8 cellular contexts compared by ENCODE assay signal in the genomic region with DNA sequence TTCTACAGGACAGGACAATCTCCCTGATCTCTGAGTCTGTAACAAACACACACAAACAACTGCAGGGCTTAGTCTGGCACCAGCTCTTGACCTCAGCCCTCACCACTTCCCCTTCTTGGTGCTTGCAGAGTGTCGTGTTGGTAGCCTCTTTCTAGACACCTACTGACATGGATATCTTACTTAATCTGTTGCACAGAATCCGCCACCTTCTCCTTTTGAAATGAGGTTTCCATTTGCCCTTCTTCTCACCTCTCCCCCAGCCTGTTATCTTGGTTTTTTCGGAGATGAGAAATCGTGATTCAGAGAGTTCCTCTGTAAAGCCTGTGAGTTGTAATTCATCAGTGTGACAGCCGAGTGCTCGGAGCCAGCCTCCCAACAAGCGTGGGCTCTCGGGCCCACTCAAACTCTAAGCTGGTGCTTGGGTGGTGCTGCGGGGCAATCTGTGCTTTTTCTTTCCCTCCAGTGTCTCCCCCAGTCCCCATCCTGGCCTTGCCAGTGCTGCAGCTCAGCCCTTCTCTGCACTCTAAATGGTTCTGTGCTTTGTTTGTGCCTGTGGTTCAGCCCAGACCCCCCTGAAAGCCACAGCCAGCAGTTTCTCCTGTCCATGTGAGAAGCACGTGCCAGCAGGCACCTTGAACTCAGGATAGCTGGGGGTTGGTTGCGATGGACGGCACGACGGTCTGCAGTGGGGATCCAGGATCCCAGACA. TPM values are rescaled to one million over a fixed set of nuclear protein-coding genes. Genes with fewer than 3 reads are reported as not detected.
DNase-seq lines count a peak whose midpoint lies in the region; TF ChIP-seq lines count a peak whose summit lies in the region.

No MANE protein-coding gene starts in this region.

- H3K79me2 ChIP-seq in parathyroid adenoma = no peaks in the 10 kb centered on the region

- no peak overlapping the region for H3K9ac ChIP-seq in parathyroid adenoma

- H3K4me1 Mint-ChIP-seq in activated T-cell treated with anti-CD3 and anti-CD28 coated beads, Interleukin-2, amount 50 U/mL, for 24 hours (ENCODE audit: low read depth) = peaks cover 59% of the 10 kb centered on the region

- H3K27me3 ChIP-seq in parathyroid adenoma (ENCODE audit: control insufficient read depth, insufficient read depth, low read length) (no peaks in the 10 kb centered on the region), thyroid gland (no peaks in the 10 kb centered on the region)

- intact Hi-C loops in thyroid gland (cut with DNase I) = no loop called here

- POLR2A ChIA-PET in HEK293 (lab: Yijun Ruan, JAX) = interaction anchor here (0.7 to 1.9 kb wide), 2 partner anchors 28 to 71 kb away, joined by 3 to 6 read pairs; a partner anchor contains a TSS

- peak overlapping the region; percentile 75 for H2AFZ ChIP-seq in parathyroid adenoma

- no peak for TF ChIP-seq CTCF in HEK293 (tag by site-specific recombination; IDR thresholded peaks at IDR 0.05)
- TF ChIP-seq CTCF in foreskin fibroblast (IDR thresholded peaks at IDR 0.05; ENCODE audit: low read depth, low read length) = no peak
- no peak for TF ChIP-seq CTCF in parathyroid adenoma (IDR thresholded peaks at IDR 0.05)
- no peak for TF ChIP-seq CTCF in thyroid gland (IDR thresholded peaks at IDR 0.05)

- CTCF ChIA-PET in HEK293 (lab: Yijun Ruan, JAX) = interaction anchor here (0.7 to 4.3 kb wide), 11 partner anchors 9 to 1260 kb away, joined by 3 to 23 read pairs (median 5); no protein-coding TSS in a partner anchor

- H3K9me3 Mint-ChIP-seq in activated T-cell treated with anti-CD3 and anti-CD28 coated beads, Interleukin-2, amount 50 U/mL, for 24 hours = no peaks in the 10 kb centered on the region

- peak; percentile 53 for DNase-seq in EL
- DNase-seq in NOMO-1 treated with dmso at 0.1 percent for 144 hours (lab: John Stamatoyannopoulos, UW; ENCODE audit: unreplicated experiment) = peak; percentile 96
- DNase-seq in activated T-cell treated with anti-CD3 and anti-CD28 coated beads, Interleukin-2, amount 50 U/mL, for 24 hours = peak; percentile 74
- DNase-seq in foreskin fibroblast = peak; percentile 18 to 55
- peak; percentile 18 to 21 for DNase-seq in thyroid gland
- DNase-seq in NCI-H1092 (lab: John Stamatoyannopoulos, UW) = no peak

- peak overlapping the region; percentile 64 for H3K4me3 Mint-ChIP-seq in activated T-cell treated with anti-CD3 and anti-CD28 coated beads, Interleukin-2, amount 50 U/mL, for 24 hours

- TF ChIP-seq POLR2A in thyroid gland (IDR thresholded peaks at IDR 0.05) = no peak

- H3K27ac ChIP-seq in HEK293 (ENCODE audit: extremely low read depth, low read depth, low read length) (no peak overlapping the region; the same call in 1 of the 2 replicates), parathyroid adenoma (peak overlapping the region; percentile 4), thyroid gland (peak overlapping the region in 1 of 3 donors; percentile 6)

- H3K27me3 Mint-ChIP-seq in activated T-cell treated with anti-CD3 and anti-CD28 coated beads, Interleukin-2, amount 50 U/mL, for 24 hours = no peaks in the 10 kb centered on the region

- H3K36me3 ChIP-seq in HEK293 (ENCODE audit: control insufficient read depth in 2 of 2, insufficient read depth in 1 of 2, low read length in 2 of 2) (no peaks in the 10 kb centered on the region), parathyroid adenoma (ENCODE audit: control insufficient read depth, insufficient read depth, low read length) (no peaks in the 10 kb centered on the region), thyroid gland (no peaks in the 10 kb centered on the region)

- 55 to 79% methylated on average over 11 to 14 of the region's 14 CpGs for WGBS in thyroid gland, 2 donors

- H3K36me3 Mint-ChIP-seq in activated T-cell treated with anti-CD3 and anti-CD28 coated beads, Interleukin-2, amount 50 U/mL, for 24 hours (ENCODE audit: low read depth) = peaks cover 11% of the 10 kb centered on the region

- H3K4me3 ChIP-seq in HEK293 (ENCODE audit: low read depth, low read length) (no peak overlapping the region), foreskin fibroblast (ENCODE audit: low read depth in 1 of 2, low read length in 2 of 2) (peak overlapping the region; percentile 24 to 49), parathyroid adenoma (ENCODE audit: low read depth, low read length) (peak overlapping the region; percentile 15), thyroid gland (replicated peaks in 1 of 3) (no peak overlapping the region)

- H3K4me1 ChIP-seq in HEK293 (ENCODE audit: control insufficient read depth, insufficient read depth, low read length) = peaks cover 4% of the 10 kb centered on the region
- H3K4me1 ChIP-seq in parathyroid adenoma = peaks cover 10% of the 10 kb centered on the region
- peaks cover 8 to 20% of the 10 kb centered on the region in 2 donors for H3K4me1 ChIP-seq in thyroid gland

- peak overlapping the region; percentile 64 for H3K4me2 ChIP-seq in parathyroid adenoma (ENCODE audit: low read length)

- H3K9me3 ChIP-seq in HEK293 (ENCODE audit: control insufficient read depth, insufficient read depth, low read depth, low read length) (no peaks in the 10 kb centered on the region), parathyroid adenoma (ENCODE audit: control insufficient read depth, low read length) (no peaks in the 10 kb centered on the region), thyroid gland (no peaks in the 10 kb centered on the region)

- peak overlapping the region; percentile 93 for H3K27ac Mint-ChIP-seq in activated T-cell treated with anti-CD3 and anti-CD28 coated beads, Interleukin-2, amount 50 U/mL, for 24 hours

TF ChIP-seq in HEK293, 187 proteins besides CTCF, POLR2A, EP300 and RAD21 (continues in another document):
- TF ChIP-seq, protein P1, sequence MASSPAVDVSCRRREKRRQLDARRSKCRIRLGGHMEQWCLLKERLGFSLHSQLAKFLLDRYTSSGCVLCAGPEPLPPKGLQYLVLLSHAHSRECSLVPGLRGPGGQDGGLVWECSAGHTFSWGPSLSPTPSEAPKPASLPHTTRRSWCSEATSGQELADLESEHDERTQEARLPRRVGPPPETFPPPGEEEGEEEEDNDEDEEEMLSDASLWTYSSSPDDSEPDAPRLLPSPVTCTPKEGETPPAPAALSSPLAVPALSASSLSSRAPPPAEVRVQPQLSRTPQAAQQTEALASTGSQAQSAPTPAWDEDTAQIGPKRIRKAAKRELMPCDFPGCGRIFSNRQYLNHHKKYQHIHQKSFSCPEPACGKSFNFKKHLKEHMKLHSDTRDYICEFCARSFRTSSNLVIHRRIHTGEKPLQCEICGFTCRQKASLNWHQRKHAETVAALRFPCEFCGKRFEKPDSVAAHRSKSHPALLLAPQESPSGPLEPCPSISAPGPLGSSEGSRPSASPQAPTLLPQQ (tag by site-specific recombination; IDR thresholded peaks at IDR 0.05) = 0 out of 2 replicates have a peak, but pooled peaks have one; percentile 15
- TF ChIP-seq ZFHX2 (tag by site-specific recombination; conservative IDR thresholded peaks at IDR 0.05) (peak; percentile 85), EGR2 (tag by site-specific recombination; IDR thresholded peaks at IDR 0.05; ENCODE audit: low read depth) (peak; percentile 78), GLIS1 (tag by site-specific recombination; IDR thresholded peaks at IDR 0.05) (peak; percentile 44)
- TF ChIP-seq, protein P2, sequence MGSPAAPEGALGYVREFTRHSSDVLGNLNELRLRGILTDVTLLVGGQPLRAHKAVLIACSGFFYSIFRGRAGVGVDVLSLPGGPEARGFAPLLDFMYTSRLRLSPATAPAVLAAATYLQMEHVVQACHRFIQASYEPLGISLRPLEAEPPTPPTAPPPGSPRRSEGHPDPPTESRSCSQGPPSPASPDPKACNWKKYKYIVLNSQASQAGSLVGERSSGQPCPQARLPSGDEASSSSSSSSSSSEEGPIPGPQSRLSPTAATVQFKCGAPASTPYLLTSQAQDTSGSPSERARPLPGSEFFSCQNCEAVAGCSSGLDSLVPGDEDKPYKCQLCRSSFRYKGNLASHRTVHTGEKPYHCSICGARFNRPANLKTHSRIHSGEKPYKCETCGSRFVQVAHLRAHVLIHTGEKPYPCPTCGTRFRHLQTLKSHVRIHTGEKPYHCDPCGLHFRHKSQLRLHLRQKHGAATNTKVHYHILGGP (tag by site-specific recombination; IDR thresholded peaks at IDR 0.05) = no peak
- TF ChIP-seq, protein P3, sequence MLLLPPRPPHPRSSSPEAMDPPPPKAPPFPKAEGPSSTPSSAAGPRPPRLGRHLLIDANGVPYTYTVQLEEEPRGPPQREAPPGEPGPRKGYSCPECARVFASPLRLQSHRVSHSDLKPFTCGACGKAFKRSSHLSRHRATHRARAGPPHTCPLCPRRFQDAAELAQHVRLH (tag by site-specific recombination; IDR thresholded peaks at IDR 0.05) = no peak
- TF ChIP-seq, protein P4, sequence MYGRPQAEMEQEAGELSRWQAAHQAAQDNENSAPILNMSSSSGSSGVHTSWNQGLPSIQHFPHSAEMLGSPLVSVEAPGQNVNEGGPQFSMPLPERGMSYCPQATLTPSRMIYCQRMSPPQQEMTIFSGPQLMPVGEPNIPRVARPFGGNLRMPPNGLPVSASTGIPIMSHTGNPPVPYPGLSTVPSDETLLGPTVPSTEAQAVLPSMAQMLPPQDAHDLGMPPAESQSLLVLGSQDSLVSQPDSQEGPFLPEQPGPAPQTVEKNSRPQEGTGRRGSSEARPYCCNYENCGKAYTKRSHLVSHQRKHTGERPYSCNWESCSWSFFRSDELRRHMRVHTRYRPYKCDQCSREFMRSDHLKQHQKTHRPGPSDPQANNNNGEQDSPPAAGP (tag by site-specific recombination; IDR thresholded peaks at IDR 0.05) = no peak

RNA-seq across cellular contexts. Expression of a gene that starts 28.1 kb away (rescaled TPM):
- total RNA-seq in thyroid gland = 1 to 10 TPM; 6.2 to 8.4 (median 7.5) TPM

RNA-seq across cellular contexts. Expression of a gene that starts 44.3 kb away (rescaled TPM):
- total RNA-seq in thyroid gland = 10 to 100 TPM; 49.8 to 59.2 (median 54.3) TPM

RNA-seq across cellular contexts. Expression of a gene that starts 56.6 kb away (rescaled TPM):
- not detected for total RNA-seq in thyroid gland

Comparison
In these comparisons a context has a peak if more than half of its experiments do, and no peak if none do; other contexts are left out.
1. H3K4me3 ChIP-seq: peak in foreskin fibroblast (2 of 2) and parathyroid adenoma (single experiment); none in HEK293 (single experiment) and thyroid gland (0 of 3).